In the genomic region with DNA sequence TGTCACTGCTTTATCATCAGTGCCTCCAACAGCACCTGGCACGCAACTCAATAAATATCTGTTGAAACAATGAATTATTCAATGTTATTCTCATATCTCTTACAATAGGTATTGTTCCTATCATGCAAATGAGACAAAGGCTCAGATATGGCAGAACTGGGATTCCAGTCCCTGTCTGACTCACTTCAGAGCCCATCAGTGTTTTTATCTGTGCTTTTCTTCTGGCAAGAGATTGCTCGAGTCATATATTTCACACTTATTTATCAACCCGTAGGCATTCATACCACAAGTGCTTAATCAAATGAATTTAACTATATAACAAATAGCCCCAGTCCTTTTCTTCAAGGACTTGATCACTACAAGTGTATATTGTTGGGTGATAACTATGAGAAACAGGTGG, we compare ENCODE assay signal across 13 cellular contexts.
"Had no signal": no experiment of that assay in that cellular context is flagged by ENCODE, and none has a peak within 500 bp of the region (broad histone marks: within the 10 kb centered on the region; RNA-seq: fewer than 3 reads in every experiment).

No MANE protein-coding gene starts in this region.

- H3K27me3 ChIP-seq: dorsolateral prefrontal cortex had no signal

- H3K36me3 ChIP-seq: prostate gland had no signal

- H3K27ac Mint-ChIP-seq: activated naive CD8-positive, alpha-beta T cell; stimulated activated naive B cell treated with anti-CD40 and anti-IgM and Interleukin-4, amounts not matched to agents 10 μg/mL and 1 μg/mL and 100 μg/mL, for 72 hours had no signal

- H3K36me3 Mint-ChIP-seq: activated naive CD8-positive, alpha-beta T cell; stimulated activated naive B cell treated with anti-CD40 and anti-IgM and Interleukin-4, amounts not matched to agents 10 μg/mL and 1 μg/mL and 100 μg/mL, for 72 hours had no signal

- H3K9me3 Mint-ChIP-seq: stimulated activated naive B cell treated with anti-CD40 and anti-IgM and Interleukin-4, amounts not matched to agents 10 μg/mL and 1 μg/mL and 100 μg/mL, for 72 hours had no signal

- H3K9me3 ChIP-seq: prostate gland had no signal

- ATAC-seq: activated CD4-positive, CD25-positive, alpha-beta regulatory T cell treated with anti-CD3 and anti-CD28 coated beads, Interleukin-2, amount 50 U/mL, for 24 hours; sciatic nerve; stimulated activated naive B cell treated with anti-CD40 and anti-IgM and Interleukin-4, amounts not matched to agents 10 μg/mL and 1 μg/mL and 100 μg/mL, for 72 hours had no signal

- H3K4me1 ChIP-seq: prostate gland had no signal

- H3K4me3 Mint-ChIP-seq: stimulated activated naive B cell treated with anti-CD40 and anti-IgM and Interleukin-4, amounts not matched to agents 10 μg/mL and 1 μg/mL and 100 μg/mL, for 72 hours had no signal

- H3K4me3 ChIP-seq: prostate gland had no signal

- DNase-seq: activated effector memory CD4-positive, alpha-beta T cell treated with Interleukin-2 at 50 U/mL for 16 hours; activated T-cell treated with anti-CD3 and anti-CD28 coated beads, Interleukin-2, amount 50 U/mL, for 1 hour; dorsolateral prefrontal cortex; hippocampal formation; stimulated activated CD4-positive, alpha-beta T cell treated with anti-CD3 and anti-CD28 coated beads, Interleukin-2, amount 100 ng/mL, for 24 hours; stimulated activated naive B cell treated with anti-CD40 and anti-IgM and Interleukin-4, amounts not matched to agents 10 μg/mL and 1 μg/mL and 100 μg/mL, for 72 hours; substantia nigra; T-helper 2 cell; trophoblast cell had no signal
